Comparison of ENCODE assay signal across 8 cellular contexts in the genomic region with DNA sequence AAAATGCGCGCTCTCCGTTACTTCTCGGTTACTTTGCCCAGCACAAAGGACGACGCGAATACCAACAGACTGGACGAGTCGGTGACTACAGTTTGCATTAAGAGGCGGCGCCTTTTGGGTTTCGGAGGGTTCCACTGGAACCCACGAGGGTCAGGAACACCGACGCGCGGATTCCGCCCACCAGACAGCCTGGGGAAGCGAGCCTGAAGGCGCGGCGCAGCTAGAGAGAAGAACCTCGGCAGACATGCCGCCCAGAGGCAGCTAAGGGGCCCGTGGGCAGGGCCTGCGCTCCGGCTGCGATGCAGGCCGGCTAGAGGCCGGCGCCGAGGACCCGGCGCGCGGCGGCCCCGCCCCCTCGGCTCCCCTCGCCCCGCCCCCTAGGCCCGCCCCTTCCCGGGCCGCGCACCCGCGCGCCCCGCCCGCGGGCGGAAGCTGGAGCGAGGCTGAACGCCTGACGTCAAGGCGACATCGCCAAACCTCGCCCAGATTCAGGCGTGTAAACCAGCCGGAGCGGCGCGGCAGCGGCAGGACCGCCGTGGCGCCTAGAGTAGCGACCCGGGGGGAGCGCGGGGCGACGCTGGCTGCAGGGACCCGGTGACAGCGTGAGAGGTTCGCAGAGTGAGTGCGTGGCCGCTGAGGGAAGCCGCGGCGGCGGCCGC. TPM values are rescaled to one million over a fixed set of nuclear protein-coding genes. Genes with fewer than 3 reads are reported as not detected.
DNase-seq lines count a peak whose midpoint lies in the region; ATAC-seq and TF ChIP-seq lines count a peak whose summit lies in the region.

A gene (plus strand): TSS at position 465 of the 659 bp plus-strand sequence. CDS start 37,826 bp downstream, outside the sequence.

- H3K4me1 ChIP-seq in DND-41 (ENCODE audit: insufficient read depth, low read length) (peaks cover 34% of the 10 kb centered on the region), fibroblast of lung (ENCODE audit: control insufficient read depth, extremely low read depth, insufficient read depth, low read length) (no peaks in the 10 kb centered on the region)
- H3K4me1 ChIP-seq in naive thymus-derived CD4-positive, alpha-beta T cell (ENCODE audit: control insufficient read depth in 2 of 2, insufficient read depth in 2 of 2, low read length in 2 of 2) = peaks cover 15 to 18% of the 10 kb centered on the region in 2 donors

- H3K27ac ChIP-seq in DND-41 (ENCODE audit: low read length) (peak within 1 kb of the TSS; percentile 94), KOPT-K1 (ENCODE audit: low read depth, low read length, poor library complexity, severe bottlenecking) (peak within 1 kb of the TSS; percentile 90), fibroblast of lung (ENCODE audit: insufficient read depth, low read length) (peak within 1 kb of the TSS; percentile 96)
- H3K27ac ChIP-seq in naive thymus-derived CD4-positive, alpha-beta T cell (ENCODE audit: low read depth, low read length) = peak within 1 kb of the TSS; percentile 97

- H3K9me3 Mint-ChIP-seq in naive thymus-derived CD4-positive, alpha-beta T cell = peaks cover 0 to 1% (median 0%) of the 10 kb centered on the region in 11 donors
- H3K9me3 Mint-ChIP-seq in stimulated activated memory B cell treated with anti-CD40 and anti-IgM and Interleukin-4, amounts not matched to agents 10 μg/mL and 1 μg/mL and 100 μg/mL, for 72 hours = no peaks in the 10 kb centered on the region

- H4K20me1 ChIP-seq in DND-41 (ENCODE audit: insufficient read depth, low read length) = peaks cover 42% of the 10 kb centered on the region
- peaks cover 3% of the 10 kb centered on the region for H4K20me1 ChIP-seq in fibroblast of lung (ENCODE audit: control insufficient read depth, extremely low read depth, insufficient read depth, low read length)

- intact Hi-C loops in naive thymus-derived CD4-positive, alpha-beta T cell (cut with micrococcal nuclease) = loop anchor here (1.0 to 5.0 kb wide), 21 partner anchors 11 to 1343 kb away; a partner anchor contains a TSS

- H3K4me1 Mint-ChIP-seq in naive thymus-derived CD4-positive, alpha-beta T cell = peaks cover 36 to 46% (median 41%) of the 10 kb centered on the region in 7 donors
- H3K4me1 Mint-ChIP-seq in stimulated activated memory B cell treated with anti-CD40 and anti-IgM and Interleukin-4, amounts not matched to agents 10 μg/mL and 1 μg/mL and 100 μg/mL, for 72 hours = peaks cover 60% of the 10 kb centered on the region

- no peaks in the 10 kb centered on the region for H3K27me3 ChIP-seq in DND-41 (ENCODE audit: insufficient read depth, low read length, poor library complexity)
- no peaks in the 10 kb centered on the region for H3K27me3 ChIP-seq in fibroblast of lung (ENCODE audit: control insufficient read depth, insufficient read depth, low read length)
- H3K27me3 ChIP-seq in naive thymus-derived CD4-positive, alpha-beta T cell (ENCODE audit: control insufficient read depth in 2 of 2, insufficient read depth in 2 of 2, low read length in 2 of 2) = no peaks in the 10 kb centered on the region

- H2AFZ ChIP-seq in DND-41 (ENCODE audit: low read depth, low read length) = peak within 1 kb of the TSS; percentile 99
- peak within 1 kb of the TSS; percentile 82 for H2AFZ ChIP-seq in fibroblast of lung (ENCODE audit: low read length)

- CTCF ChIA-PET in naive thymus-derived CD4-positive, alpha-beta T cell (lab: Charles Lee) = interaction anchor here (0.6 to 1.0 kb wide), 4 partner anchors 11 to 20 kb away, joined by 3 to 4 read pairs (median 3); no protein-coding TSS in a partner anchor

- DNase-seq in DND-41 (peak; percentile 91), RKO (ENCODE audit: low spot score) (peak; percentile 94), fibroblast of lung (ENCODE audit: low read depth in 2 of 2) (peak; percentile 85 to 90)
- peak; percentile 73 to 87 for DNase-seq in activated T-helper 1 cell treated with anti-CD3 and anti-CD28 coated beads, Interleukin-2, amount 50 U/mL, for 16 hours (ENCODE audit: low read depth in 1 of 2, low spot score in 1 of 2)
- peak; percentile 86 to 92 (median 89) for DNase-seq in naive thymus-derived CD4-positive, alpha-beta T cell

- H3K4me2 ChIP-seq in DND-41 (ENCODE audit: insufficient read depth, low read length) = peak within 1 kb of the TSS; percentile 94
- peak within 1 kb of the TSS; percentile 97 for H3K4me2 ChIP-seq in fibroblast of lung (ENCODE audit: extremely low read depth, insufficient read depth, low read length)

- H3K4me3 ChIP-seq in DND-41 (ENCODE audit: low read depth in 1 of 2, low read length in 2 of 2) (peak within 1 kb of the TSS; percentile 81 to 86), fibroblast of lung (replicated peaks in 1 of 4; ENCODE audit: control extremely low read depth in 1 of 4, insufficient read depth in 1 of 4, low read depth in 3 of 4, low read length in 4 of 4) (peak within 1 kb of the TSS; percentile 81 to 93 (median 88))
- H3K4me3 ChIP-seq in naive thymus-derived CD4-positive, alpha-beta T cell (ENCODE audit: low read length) = peak within 1 kb of the TSS; percentile 89

- POLR2A ChIA-PET in naive thymus-derived CD4-positive, alpha-beta T cell (lab: Charles Lee) = interaction anchor here (0.5 to 13.2 kb wide), 42 partner anchors 9 to 347 kb away, joined by 3 to 167 read pairs (median 5); a partner anchor contains a TSS

- peak within 1 kb of the TSS; percentile 93 to 99 (median 98) for H3K4me3 Mint-ChIP-seq in naive thymus-derived CD4-positive, alpha-beta T cell
- H3K4me3 Mint-ChIP-seq in stimulated activated memory B cell treated with anti-CD40 and anti-IgM and Interleukin-4, amounts not matched to agents 10 μg/mL and 1 μg/mL and 100 μg/mL, for 72 hours = peak within 1 kb of the TSS; percentile 94

- H3K27me3 Mint-ChIP-seq in naive thymus-derived CD4-positive, alpha-beta T cell = no peaks in the 10 kb centered on the region
- H3K27me3 Mint-ChIP-seq in stimulated activated memory B cell treated with anti-CD40 and anti-IgM and Interleukin-4, amounts not matched to agents 10 μg/mL and 1 μg/mL and 100 μg/mL, for 72 hours = no peaks in the 10 kb centered on the region

- peaks cover 48% of the 10 kb centered on the region for H3K79me2 ChIP-seq in DND-41 (ENCODE audit: insufficient read depth, low read length)
- H3K79me2 ChIP-seq in fibroblast of lung (ENCODE audit: control insufficient read depth, insufficient read depth, low read length) = peaks cover 43% of the 10 kb centered on the region

- H3K9ac ChIP-seq in DND-41 (ENCODE audit: low read depth, low read length) (peak within 1 kb of the TSS; percentile 91), fibroblast of lung (ENCODE audit: insufficient read depth, low read length) (peak within 1 kb of the TSS; percentile 92)

- peak within 1 kb of the TSS; percentile 95 to 99 (median 98) for H3K27ac Mint-ChIP-seq in naive thymus-derived CD4-positive, alpha-beta T cell
- peak within 1 kb of the TSS; percentile 97 for H3K27ac Mint-ChIP-seq in stimulated activated memory B cell treated with anti-CD40 and anti-IgM and Interleukin-4, amounts not matched to agents 10 μg/mL and 1 μg/mL and 100 μg/mL, for 72 hours

- TF ChIP-seq CTCF in DND-41 (IDR thresholded peaks at IDR 0.05; ENCODE audit: borderline replicate concordance, extremely low read depth, low read length, poor library complexity, severe bottlenecking) (peak; percentile 2), fibroblast of lung (conservative IDR thresholded peaks at IDR 0.05 in 1 of 2, IDR thresholded peaks at IDR 0.05 in 1 of 2; ENCODE audit: low read depth in 1 of 2, low read length in 2 of 2) (no peak)

- no peaks in the 10 kb centered on the region for H3K9me3 ChIP-seq in DND-41 (ENCODE audit: insufficient read depth, low read length, severe bottlenecking)
- no peaks in the 10 kb centered on the region for H3K9me3 ChIP-seq in KOPT-K1 (ENCODE audit: insufficient read depth, low read length, poor library complexity, severe bottlenecking)
- H3K9me3 ChIP-seq in fibroblast of lung (ENCODE audit: control insufficient read depth, insufficient read depth, low read depth, low read length) = no peaks in the 10 kb centered on the region
- H3K9me3 ChIP-seq in naive thymus-derived CD4-positive, alpha-beta T cell (ENCODE audit: control insufficient read depth in 2 of 3, low read length in 3 of 3) = no peaks in the 10 kb centered on the region

- H3K36me3 ChIP-seq in DND-41 (ENCODE audit: insufficient read depth, low read length) = peaks cover 12% of the 10 kb centered on the region
- peaks cover 19% of the 10 kb centered on the region for H3K36me3 ChIP-seq in KOPT-K1 (ENCODE audit: insufficient read depth, low read length)
- H3K36me3 ChIP-seq in fibroblast of lung (ENCODE audit: control insufficient read depth, insufficient read depth, low read length) = no peaks in the 10 kb centered on the region
- H3K36me3 ChIP-seq in naive thymus-derived CD4-positive, alpha-beta T cell (ENCODE audit: control insufficient read depth in 2 of 3, insufficient read depth in 3 of 3, low read length in 3 of 3) = peaks cover 0 to 4% (median 0%) of the 10 kb centered on the region in 3 experiments

- peaks cover 0 to 30% (median 26%) of the 10 kb centered on the region in 5 donors for H3K36me3 Mint-ChIP-seq in naive thymus-derived CD4-positive, alpha-beta T cell
- peaks cover 18% of the 10 kb centered on the region for H3K36me3 Mint-ChIP-seq in stimulated activated memory B cell treated with anti-CD40 and anti-IgM and Interleukin-4, amounts not matched to agents 10 μg/mL and 1 μg/mL and 100 μg/mL, for 72 hours

- ATAC-seq in DND-41 (ENCODE audit: insufficient read depth, low read depth) (peak; percentile 83), GM21825 (IDR thresholded peaks at IDR 0.05; ENCODE audit: unreplicated experiment) (peak; percentile 91)
- ATAC-seq in naive thymus-derived CD4-positive, alpha-beta T cell = peak; percentile 92
- ATAC-seq in stimulated activated memory B cell treated with anti-CD40 and anti-IgM and Interleukin-4, amounts not matched to agents 10 μg/mL and 1 μg/mL and 100 μg/mL, for 72 hours = peak; percentile 97

RNA-seq across cellular contexts. Expression of the gene that starts here (rescaled TPM):
- total RNA-seq in fibroblast of lung = 121 and 194 TPM in 2 replicates
- polyA plus RNA-seq in fibroblast of lung = 293 and 383 TPM in 2 replicates
- polyA plus RNA-seq in fibroblast of lung (2012) = 198 and 239 TPM in 2 replicates
- 8.8 and 13.9 TPM in 2 replicates for polyA minus RNA-seq in fibroblast of lung (ENCODE audit: low replicate concordance)
- total RNA-seq in naive thymus-derived CD4-positive, alpha-beta T cell = 100 to 1,000 TPM; 202 to 287 (median 223) TPM
- polyA plus RNA-seq in naive thymus-derived CD4-positive, alpha-beta T cell = 100 to 1,000 TPM; 482 to 596 TPM

Comparison
In these comparisons a context has a peak if more than half of its experiments do, and no peak if none do; other contexts are left out.
1. Peak in every context shown above with its lines: DNase-seq, ATAC-seq, H3K4me3 ChIP-seq and H3K27ac ChIP-seq.